ENCODE assay signal across 12 cellular contexts in genomic region chr11:77436969-77437368, GRCh38. TPM values are rescaled to one million over a fixed set of nuclear protein-coding genes. Genes with fewer than 3 reads are reported as not detected.
A peak's percentile ranks its signal among the peaks of the same experiment; 100 is the strongest.
DNase-seq lines count a peak whose midpoint lies in the region; ATAC-seq and TF ChIP-seq lines count a peak whose summit lies in the region.
"Had no signal": no experiment of that assay in that cellular context is flagged by ENCODE, and none has a peak within 500 bp of the region (broad histone marks: within the 10 kb centered on the region; RNA-seq: fewer than 3 reads in every experiment).

No MANE protein-coding gene starts in this region.

- H3K9ac ChIP-seq in Loucy (ENCODE audit: low read depth, low read length, poor library complexity, severe bottlenecking) = peak overlapping the region; percentile 21
- H3K9ac ChIP-seq: KMS-11 had no signal

- TF ChIP-seq CTCF in GM06990 (IDR thresholded peaks at IDR 0.05; ENCODE audit: insufficient read depth, low read length, poor library complexity, severe bottlenecking) (no peak), Loucy (conservative IDR thresholded peaks at IDR 0.05; ENCODE audit: low read length) (no peak)

- H4K20me1 ChIP-seq in Loucy (ENCODE audit: insufficient read depth, low read length, poor library complexity, severe bottlenecking) = no peaks in the 10 kb centered on the region

- DNase-seq in GM06990 (ENCODE audit: extremely low read depth, insufficient read length) (no peak), left colon (no peak), NCI-H2081 treated with DMSO at 0.1 percent for 48 hours (lab: John Stamatoyannopoulos, UW) (no peak), NCI-H187 treated with DMSO at 0.1 percent for 48 hours (lab: John Stamatoyannopoulos, UW) (no peak)
- DNase-seq: Calu3; CD4-positive, CD25-positive, alpha-beta regulatory T cell; DMS79 had no signal

- no peaks in the 10 kb centered on the region; the same call in 1 of the 2 replicates for H3F3A ChIP-seq in Loucy (ENCODE audit: low read depth)

- H3K4me1 ChIP-seq in Loucy (ENCODE audit: insufficient read depth, low read length, poor library complexity, severe bottlenecking) = peaks cover 65% of the 10 kb centered on the region

- ATAC-seq in left colon (peak; percentile 54), GM18867 (IDR thresholded peaks at IDR 0.05; ENCODE audit: unreplicated experiment) (no peak), GM19395 (IDR thresholded peaks at IDR 0.05; ENCODE audit: unreplicated experiment) (no peak)

- H3K4me3 ChIP-seq in GM06990 (replicated peaks; ENCODE audit: low read depth, low read length) (peak overlapping the region; percentile 18), Loucy (ENCODE audit: low read length, poor library complexity, severe bottlenecking) (no peak overlapping the region)
- H3K4me3 ChIP-seq: HAP-1 had no signal

- peak overlapping the region; percentile 51 for H3K4me2 ChIP-seq in Loucy (ENCODE audit: low read depth, low read length, poor library complexity, severe bottlenecking)
- H3K4me2 ChIP-seq: KMS-11 had no signal

- H3K27me3 ChIP-seq in GM06990 (replicated peaks; ENCODE audit: control insufficient read depth, insufficient read depth, low read length) (no peaks in the 10 kb centered on the region), Loucy (ENCODE audit: insufficient read depth, low read length, poor library complexity, severe bottlenecking) (no peaks in the 10 kb centered on the region)

- no peaks in the 10 kb centered on the region for H3K9me2 ChIP-seq in Loucy (replicated peaks; ENCODE audit: low read depth, low read length)

- no peak overlapping the region for H2AFZ ChIP-seq in Loucy (ENCODE audit: low read length)

- H3K9me3 ChIP-seq in Loucy (ENCODE audit: insufficient read depth, low read depth, low read length) = no peaks in the 10 kb centered on the region
- H3K9me3 ChIP-seq: HAP-1 had no signal

- H3K36me3 ChIP-seq in GM06990 (ENCODE audit: control insufficient read depth, insufficient read depth, low read length) (no peaks in the 10 kb centered on the region), Loucy (ENCODE audit: insufficient read depth, low read length) (no peaks in the 10 kb centered on the region)
- H3K36me3 ChIP-seq: HAP-1 had no signal

- intact Hi-C loops in left colon (cut with DNase I, micrococcal nuclease) = no loop called here

- peaks cover 56% of the 10 kb centered on the region for H3K79me2 ChIP-seq in Loucy (ENCODE audit: insufficient read depth, low read length)

RNA-seq across cellular contexts. Expression of gene PAK1, which starts 36.9 kb away (rescaled TPM):
- 100 to 1,000 TPM; 110 to 124 TPM for total RNA-seq in left colon
